ENCODE assay signal across 2 cellular contexts in the genomic region with DNA sequence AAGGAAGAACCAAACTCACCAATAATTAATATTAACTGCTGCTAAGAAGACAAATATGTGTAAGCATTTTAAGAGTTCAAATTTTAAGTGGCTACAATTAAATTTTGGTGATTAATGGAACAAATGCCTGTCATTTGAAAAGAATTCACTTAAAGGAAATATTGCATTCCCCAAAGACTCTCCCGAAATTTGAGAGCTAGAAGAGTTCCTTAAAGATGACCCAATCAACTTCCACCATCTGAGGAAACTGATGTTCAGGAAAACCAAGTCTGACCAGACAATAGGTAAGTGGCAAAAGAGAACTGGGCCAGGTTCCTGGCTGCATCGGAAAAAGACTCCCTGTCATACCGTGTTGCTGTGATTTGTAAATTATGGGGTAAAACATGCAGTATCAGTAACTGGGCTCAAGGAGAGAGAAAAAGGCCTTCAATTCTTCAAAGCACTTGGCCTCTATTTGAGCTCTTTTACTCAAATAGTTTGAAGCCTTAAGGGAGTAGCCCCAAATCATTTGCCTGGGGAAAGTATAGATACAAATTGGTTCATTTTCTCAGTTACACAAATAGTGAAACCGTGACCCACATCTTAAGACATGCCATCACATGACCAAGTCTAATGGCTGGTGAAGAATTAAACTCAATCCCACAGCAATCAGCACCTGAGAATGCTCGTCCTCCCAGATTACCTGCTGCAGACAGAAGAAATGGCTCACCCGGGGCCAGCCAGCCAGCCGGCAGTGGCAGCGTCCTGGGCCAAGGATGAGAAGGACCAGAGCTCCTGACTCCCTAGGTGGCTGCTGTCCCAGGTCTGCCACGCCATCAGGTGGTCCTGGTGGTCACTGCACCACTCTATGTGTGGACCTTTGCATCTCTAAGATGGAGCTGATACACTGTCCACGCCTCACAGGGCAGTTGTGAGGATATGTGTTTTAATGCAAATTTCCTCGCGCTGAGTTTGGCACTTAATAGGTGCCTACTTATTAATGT.
TF ChIP-seq lines count a peak whose summit lies in the region.

No MANE protein-coding gene starts in this region.

TF ChIP-seq in HCT116, 20 proteins besides CTCF, POLR2A, EP300 and RAD21 (continued from another document):
- no peak for TF ChIP-seq EZH2 (IDR thresholded peaks at IDR 0.05)
- TF ChIP-seq POLR2AphosphoS5 (IDR thresholded peaks at IDR 0.05; ENCODE audit: low read depth, low read length): no peak
- TF ChIP-seq, protein P1, sequence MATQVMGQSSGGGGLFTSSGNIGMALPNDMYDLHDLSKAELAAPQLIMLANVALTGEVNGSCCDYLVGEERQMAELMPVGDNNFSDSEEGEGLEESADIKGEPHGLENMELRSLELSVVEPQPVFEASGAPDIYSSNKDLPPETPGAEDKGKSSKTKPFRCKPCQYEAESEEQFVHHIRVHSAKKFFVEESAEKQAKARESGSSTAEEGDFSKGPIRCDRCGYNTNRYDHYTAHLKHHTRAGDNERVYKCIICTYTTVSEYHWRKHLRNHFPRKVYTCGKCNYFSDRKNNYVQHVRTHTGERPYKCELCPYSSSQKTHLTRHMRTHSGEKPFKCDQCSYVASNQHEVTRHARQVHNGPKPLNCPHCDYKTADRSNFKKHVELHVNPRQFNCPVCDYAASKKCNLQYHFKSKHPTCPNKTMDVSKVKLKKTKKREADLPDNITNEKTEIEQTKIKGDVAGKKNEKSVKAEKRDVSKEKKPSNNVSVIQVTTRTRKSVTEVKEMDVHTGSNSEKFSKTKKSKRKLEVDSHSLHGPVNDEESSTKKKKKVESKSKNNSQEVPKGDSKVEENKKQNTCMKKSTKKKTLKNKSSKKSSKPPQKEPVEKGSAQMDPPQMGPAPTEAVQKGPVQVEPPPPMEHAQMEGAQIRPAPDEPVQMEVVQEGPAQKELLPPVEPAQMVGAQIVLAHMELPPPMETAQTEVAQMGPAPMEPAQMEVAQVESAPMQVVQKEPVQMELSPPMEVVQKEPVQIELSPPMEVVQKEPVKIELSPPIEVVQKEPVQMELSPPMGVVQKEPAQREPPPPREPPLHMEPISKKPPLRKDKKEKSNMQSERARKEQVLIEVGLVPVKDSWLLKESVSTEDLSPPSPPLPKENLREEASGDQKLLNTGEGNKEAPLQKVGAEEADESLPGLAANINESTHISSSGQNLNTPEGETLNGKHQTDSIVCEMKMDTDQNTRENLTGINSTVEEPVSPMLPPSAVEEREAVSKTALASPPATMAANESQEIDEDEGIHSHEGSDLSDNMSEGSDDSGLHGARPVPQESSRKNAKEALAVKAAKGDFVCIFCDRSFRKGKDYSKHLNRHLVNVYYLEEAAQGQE (IDR thresholded peaks at IDR 0.05; ENCODE audit: low read depth): no peak
- TF ChIP-seq, protein P2, sequence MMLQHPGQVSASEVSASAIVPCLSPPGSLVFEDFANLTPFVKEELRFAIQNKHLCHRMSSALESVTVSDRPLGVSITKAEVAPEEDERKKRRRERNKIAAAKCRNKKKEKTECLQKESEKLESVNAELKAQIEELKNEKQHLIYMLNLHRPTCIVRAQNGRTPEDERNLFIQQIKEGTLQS (IDR thresholded peaks at IDR 0.05): no peak
- no peak for TF ChIP-seq ZFX (IDR thresholded peaks at IDR 0.05)
- no peak for TF ChIP-seq YY1 (IDR thresholded peaks at IDR 0.05; ENCODE audit: extremely low read depth, insufficient replicate concordance, low read depth, low read length)
- TF ChIP-seq CBX3 (IDR thresholded peaks at IDR 0.05; ENCODE audit: low read depth): no peak
- no peak for TF ChIP-seq TCF7L2 (IDR thresholded peaks at IDR 0.05; ENCODE audit: borderline replicate concordance, extremely low read depth, insufficient read depth, insufficient read length)
- TF ChIP-seq, protein P3, sequence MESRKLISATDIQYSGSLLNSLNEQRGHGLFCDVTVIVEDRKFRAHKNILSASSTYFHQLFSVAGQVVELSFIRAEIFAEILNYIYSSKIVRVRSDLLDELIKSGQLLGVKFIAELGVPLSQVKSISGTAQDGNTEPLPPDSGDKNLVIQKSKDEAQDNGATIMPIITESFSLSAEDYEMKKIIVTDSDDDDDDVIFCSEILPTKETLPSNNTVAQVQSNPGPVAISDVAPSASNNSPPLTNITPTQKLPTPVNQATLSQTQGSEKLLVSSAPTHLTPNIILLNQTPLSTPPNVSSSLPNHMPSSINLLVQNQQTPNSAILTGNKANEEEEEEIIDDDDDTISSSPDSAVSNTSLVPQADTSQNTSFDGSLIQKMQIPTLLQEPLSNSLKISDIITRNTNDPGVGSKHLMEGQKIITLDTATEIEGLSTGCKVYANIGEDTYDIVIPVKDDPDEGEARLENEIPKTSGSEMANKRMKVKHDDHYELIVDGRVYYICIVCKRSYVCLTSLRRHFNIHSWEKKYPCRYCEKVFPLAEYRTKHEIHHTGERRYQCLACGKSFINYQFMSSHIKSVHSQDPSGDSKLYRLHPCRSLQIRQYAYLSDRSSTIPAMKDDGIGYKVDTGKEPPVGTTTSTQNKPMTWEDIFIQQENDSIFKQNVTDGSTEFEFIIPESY (IDR thresholded peaks at IDR 0.05; ENCODE audit: extremely low read depth, insufficient replicate concordance, low read length): no peak
- TF ChIP-seq FOSL1 (IDR thresholded peaks at IDR 0.05; ENCODE audit: low read depth): no peak
- TF ChIP-seq ELF1 (IDR thresholded peaks at IDR 0.05; ENCODE audit: borderline replicate concordance, low read depth): no peak
- TF ChIP-seq ZNF274 (IDR thresholded peaks at IDR 0.05; ENCODE audit: low read depth, low read length): no peak
- TF ChIP-seq JUND (IDR thresholded peaks at IDR 0.05): no peak
- TF ChIP-seq CEBPB (IDR thresholded peaks at IDR 0.05; ENCODE audit: low read depth): no peak
- TF ChIP-seq, protein P4, sequence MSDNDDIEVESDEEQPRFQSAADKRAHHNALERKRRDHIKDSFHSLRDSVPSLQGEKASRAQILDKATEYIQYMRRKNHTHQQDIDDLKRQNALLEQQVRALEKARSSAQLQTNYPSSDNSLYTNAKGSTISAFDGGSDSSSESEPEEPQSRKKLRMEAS (IDR thresholded peaks at IDR 0.05): no peak
- no peak for TF ChIP-seq EGR1 (IDR thresholded peaks at IDR 0.05; ENCODE audit: low read depth)
- no peak for TF ChIP-seq EZH2phosphoT487 (IDR thresholded peaks at IDR 0.05; ENCODE audit: borderline replicate concordance)

TF ChIP-seq in K562, 482 proteins besides CTCF, POLR2A, EP300 and RAD21 (continued from another document):
- TF ChIP-seq RBM17 (IDR thresholded peaks at IDR 0.05; ENCODE audit: borderline replicate concordance, low read depth, low read length): no peak
TF ChIP-seq in K562: peak in this region for 1.
